ENCODE assay signal across 11 cellular contexts in genomic region chr1:109927356-109927755, GRCh38. TPM values are rescaled to one million over a fixed set of nuclear protein-coding genes. Genes with fewer than 3 reads are reported as not detected.
DNase-seq lines count a peak whose midpoint lies in the region; ATAC-seq and TF ChIP-seq lines count a peak whose summit lies in the region.
"Had no signal": no experiment of that assay in that cellular context is flagged by ENCODE, and none has a peak within 500 bp of the region (broad histone marks: within the 10 kb centered on the region; RNA-seq: fewer than 3 reads in every experiment).

No MANE protein-coding gene starts in this region.

- DNase-seq in left ventricle myocardium inferior (no peak), left cardiac atrium (no peak), right lobe of liver (peak in 1 of 3 donors; percentile 48), gastrocnemius medialis (no peak), uterus (no peak), germinal center (ENCODE audit: low spot score) (no peak), NCI-H510A treated with DMSO at 0.1 percent for 48 hours (lab: John Stamatoyannopoulos, UW) (no peak)
- DNase-seq: NCI-H2171 treated with DMSO at 0.1 percent for 48 hours had no signal

- no peaks in the 10 kb centered on the region for H3K27me3 ChIP-seq in left ventricle myocardium inferior (ENCODE audit: low read depth)
- H3K27me3 ChIP-seq in right lobe of liver: no peaks in the 10 kb centered on the region
- H3K27me3 ChIP-seq in gastrocnemius medialis: no peaks in the 10 kb centered on the region
- no peaks in the 10 kb centered on the region for H3K27me3 ChIP-seq in uterus

- H3K4me1 ChIP-seq in left ventricle myocardium inferior: peaks cover 58% of the 10 kb centered on the region
- H3K4me1 ChIP-seq in right lobe of liver: peaks cover 0 to 47% (median 24%) of the 10 kb centered on the region in 4 donors
- H3K4me1 ChIP-seq in gastrocnemius medialis: peaks cover 34 to 35% of the 10 kb centered on the region in 2 donors
- H3K4me1 ChIP-seq in uterus: peaks cover 4 to 18% of the 10 kb centered on the region in 2 donors

- intact Hi-C loops in left ventricle myocardium inferior (cut with micrococcal nuclease) (no loop called here), left cardiac atrium (cut with DNase I) (loop anchor here in 1 of 2 donors (5.0 kb wide), 1 partner anchor 55 kb away; the partner anchor contains the start of gene AHCYL1), right lobe of liver (cut with DNase I) (no loop called here), gastrocnemius medialis (cut with DNase I; ENCODE audit: low total_unique reads) (no loop called here), uterus (cut with DNase I; ENCODE audit: low total_unique reads) (no loop called here)

- H3K4me3 ChIP-seq in left ventricle myocardium inferior (no peak overlapping the region), right lobe of liver (no peak overlapping the region), gastrocnemius medialis (no peak overlapping the region), uterus (no peak overlapping the region)

- in situ Hi-C loops in gastrocnemius medialis (cut with MboI; ENCODE audit: low sequenced_read_pairs in 4 of 4): no loop called here

- 95% methylated on average over 2 of the region's 7 CpGs for whole genome bisulfite sequencing in right lobe of liver (ENCODE audit: insufficient coverage, low coverage, low lambda C conversion rate, missing lambda C conversion rate)

- no peak for ATAC-seq in left cardiac atrium
- ATAC-seq in right lobe of liver: no peak
- no peak for ATAC-seq in gastrocnemius medialis
- ATAC-seq in HG03457 (IDR thresholded peaks at IDR 0.05; ENCODE audit: unreplicated experiment): no peak
- ATAC-seq: activated naive CD4-positive, alpha-beta T cell treated with anti-CD3 and anti-CD28 coated beads, Interleukin-2, amount 50 U/mL, for 72 hours had no signal

- TF ChIP-seq POLR2A in right lobe of liver (IDR thresholded peaks at IDR 0.05): no peak
- TF ChIP-seq POLR2A in gastrocnemius medialis (IDR thresholded peaks at IDR 0.05): no peak
- TF ChIP-seq POLR2A in uterus (IDR thresholded peaks at IDR 0.05): no peak

- H3K27ac ChIP-seq in left ventricle myocardium inferior (replicated peaks) (peak overlapping the region; percentile 85), right lobe of liver (peak overlapping the region; percentile 33 to 57 (median 56)), gastrocnemius medialis (peak overlapping the region; percentile 74 to 85 (median 80)), uterus (peak overlapping the region; percentile 84 to 88)
- H3K27ac ChIP-seq: VCaP had no signal

- H3K9me3 ChIP-seq in left ventricle myocardium inferior (replicated peaks) (no peaks in the 10 kb centered on the region), right lobe of liver (no peaks in the 10 kb centered on the region), gastrocnemius medialis (no peaks in the 10 kb centered on the region), uterus (no peaks in the 10 kb centered on the region)

- peaks cover 69% of the 10 kb centered on the region for H3K36me3 ChIP-seq in left ventricle myocardium inferior
- peaks cover 0 to 47% (median 22%) of the 10 kb centered on the region in 4 donors for H3K36me3 ChIP-seq in right lobe of liver
- H3K36me3 ChIP-seq in gastrocnemius medialis: peaks cover 0 to 57% of the 10 kb centered on the region in 2 donors
- no peaks in the 10 kb centered on the region for H3K36me3 ChIP-seq in uterus

- no peak for TF ChIP-seq CTCF in left ventricle myocardium inferior (IDR thresholded peaks at IDR 0.05; ENCODE audit: borderline replicate concordance)
- no peak for TF ChIP-seq CTCF in right lobe of liver (IDR thresholded peaks at IDR 0.05)
- TF ChIP-seq CTCF in gastrocnemius medialis (IDR thresholded peaks at IDR 0.05 in 4 of 5, conservative IDR thresholded peaks at IDR 0.05 in 1 of 5): no peak
- no peak for TF ChIP-seq CTCF in uterus (IDR thresholded peaks at IDR 0.05)

RNA-seq across cellular contexts. Expression of gene CSF1, which starts 16.7 kb away (rescaled TPM):
- total RNA-seq in left ventricle myocardium inferior (13.9 TPM), left cardiac atrium (10 to 100 TPM; 30.8 to 44.1 TPM), right lobe of liver (10 to 100 TPM in 5 of 6 experiments, 1 to 10 TPM in 1; 4.8 to 44.1 (median 22.0) TPM), gastrocnemius medialis (10 to 100 TPM; 14.6 to 31.1 (median 19.6) TPM), uterus (10 to 100 TPM; 19.8 to 48.2 (median 34.2) TPM)

RNA-seq across cellular contexts. Expression of gene AHCYL1, which starts 57.2 kb away (rescaled TPM):
- total RNA-seq in left ventricle myocardium inferior (45.2 TPM), left cardiac atrium (10 to 100 TPM; 42.9 to 55.7 TPM), right lobe of liver (10 to 100 TPM; 51.4 to 77.5 (median 56.0) TPM), gastrocnemius medialis (100 to 1,000 TPM in 1 of 4 donors, 10 to 100 TPM in 3; 42.3 to 109 (median 69.6) TPM), uterus (100 to 1,000 TPM in 1 of 4 donors, 10 to 100 TPM in 3; 51.2 to 183 (median 70.2) TPM)
